Comparison of ENCODE assay signal across 12 cellular contexts in the genomic region with DNA sequence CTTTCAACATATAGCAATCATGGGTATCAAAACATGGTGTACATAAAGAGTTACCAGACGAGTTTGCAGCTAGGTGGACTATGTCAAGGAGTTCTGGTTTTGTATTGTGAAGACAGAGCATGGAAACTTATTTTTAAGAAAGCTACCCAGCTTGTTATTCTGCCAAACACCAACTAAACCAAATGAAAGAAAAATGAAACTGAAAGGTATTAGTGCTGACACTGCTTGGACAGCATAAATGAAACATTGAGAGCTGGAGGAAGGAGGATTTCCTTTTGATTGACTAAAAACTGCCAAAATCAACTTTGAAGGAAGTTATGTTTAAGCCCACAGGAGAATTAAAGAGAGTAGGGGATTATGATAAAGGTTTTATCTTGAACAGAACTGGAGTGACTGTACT.
DNase-seq lines count a peak whose midpoint lies in the region; ATAC-seq and TF ChIP-seq lines count a peak whose summit lies in the region.
"Had no signal": no experiment of that assay in that cellular context is flagged by ENCODE, and none has a peak within 500 bp of the region (broad histone marks: within the 10 kb centered on the region; RNA-seq: fewer than 3 reads in every experiment).

No MANE protein-coding gene starts in this region.

- in situ Hi-C loops in mammary epithelial cell (cut with MboI; ENCODE audit: low sequenced_read_pairs in 2 of 2) = no loop called here

- CTCF ChIA-PET in mammary epithelial cell (lab: Charles Lee; ENCODE audit: low non-redundant PET) = no interaction called here

- DNase-seq in OCI-M1 (lab: John Stamatoyannopoulos, UW) (peak; percentile 100), prostate gland (ENCODE audit: low spot score) (no peak), cerebellar cortex (ENCODE audit: low spot score) (no peak), NCI-H2227 (lab: John Stamatoyannopoulos, UW; ENCODE audit: unreplicated experiment) (no peak), mammary epithelial cell (no peak)
- DNase-seq: amygdala, HCEC 1CT, NCI-H1417 treated with DMSO at 0.1 percent for 48 hours, nucleus accumbens had no signal

- no peak overlapping the region for H3K4me3 ChIP-seq in prostate gland
- H3K4me3 ChIP-seq in mammary epithelial cell (replicated peaks in 1 of 3; ENCODE audit: insufficient read depth in 1 of 3, low read depth in 2 of 3, low read length in 3 of 3) = no peak overlapping the region

- H3K27me3 ChIP-seq in prostate gland (replicated peaks; ENCODE audit: insufficient read depth) (no peaks in the 10 kb centered on the region), mammary epithelial cell (ENCODE audit: insufficient read depth, low read length) (no peaks in the 10 kb centered on the region)

- ATAC-seq in GM18519 (IDR thresholded peaks at IDR 0.05; ENCODE audit: low FRiP score, unreplicated experiment) (peak; percentile 66), GM21381 (IDR thresholded peaks at IDR 0.05; ENCODE audit: unreplicated experiment) (peak; percentile 78), HG03066 (IDR thresholded peaks at IDR 0.05; ENCODE audit: low read depth, unreplicated experiment) (peak; percentile 91)

- TF ChIP-seq POLR2A in prostate gland (IDR thresholded peaks at IDR 0.05) = no peak

- H3K9me3 ChIP-seq in prostate gland (no peaks in the 10 kb centered on the region), mammary epithelial cell (replicated peaks; ENCODE audit: insufficient read depth, low read length) (no peaks in the 10 kb centered on the region)

- H3K27ac ChIP-seq in prostate gland (no peak overlapping the region), mammary epithelial cell (ENCODE audit: insufficient read depth, low read depth, low read length) (no peak overlapping the region)

- WGBS in prostate gland = 26% methylated on average over 1 of the region's 1 CpG
- WGBS in mammary epithelial cell (ENCODE audit: low coverage, missing lambda C conversion rate) = no CpG with 5 or more reads among the region's 1 CpG

- H3K4me2 ChIP-seq in mammary epithelial cell (ENCODE audit: insufficient read depth, low read depth, low read length) = no peak overlapping the region

- H3K4me1 ChIP-seq in prostate gland (replicated peaks) (no peaks in the 10 kb centered on the region), mammary epithelial cell (ENCODE audit: insufficient read depth, low read length) (no peaks in the 10 kb centered on the region)

- no peak overlapping the region for H3K9ac ChIP-seq in mammary epithelial cell (ENCODE audit: insufficient read depth, low read length)

- no peaks in the 10 kb centered on the region for H3K36me3 ChIP-seq in prostate gland
- no peaks in the 10 kb centered on the region for H3K36me3 ChIP-seq in mammary epithelial cell (ENCODE audit: insufficient read depth, low read length)

- TF ChIP-seq CTCF in prostate gland (IDR thresholded peaks at IDR 0.05) = no peak
- TF ChIP-seq CTCF in mammary epithelial cell (conservative IDR thresholded peaks at IDR 0.05 in 1 of 2, IDR thresholded peaks at IDR 0.05 in 1 of 2; ENCODE audit: extremely low read depth in 1 of 2, insufficient read depth in 1 of 2, low read depth in 1 of 2, low read length in 2 of 2) = no peak

- intact Hi-C loops in prostate gland (cut with DNase I) (no loop called here), mammary epithelial cell (cut with micrococcal nuclease) (no loop called here)

- H4K20me1 ChIP-seq in mammary epithelial cell (ENCODE audit: insufficient read depth, low read length) = no peaks in the 10 kb centered on the region

- no peak overlapping the region for H2AFZ ChIP-seq in mammary epithelial cell (ENCODE audit: low read depth, low read length)

- H3K79me2 ChIP-seq in mammary epithelial cell (ENCODE audit: insufficient read depth, low read length) = no peaks in the 10 kb centered on the region

- dilution Hi-C loops in mammary epithelial cell (cut with HindIII; ENCODE audit: low sequenced_read_pairs) = no loop called here

- no TSS peak for BruUV-seq in mammary epithelial cell (replicated peaks; lab: Mats Ljungman, UMichigan)
